23 cellular contexts compared by ENCODE assay signal in the genomic region with DNA sequence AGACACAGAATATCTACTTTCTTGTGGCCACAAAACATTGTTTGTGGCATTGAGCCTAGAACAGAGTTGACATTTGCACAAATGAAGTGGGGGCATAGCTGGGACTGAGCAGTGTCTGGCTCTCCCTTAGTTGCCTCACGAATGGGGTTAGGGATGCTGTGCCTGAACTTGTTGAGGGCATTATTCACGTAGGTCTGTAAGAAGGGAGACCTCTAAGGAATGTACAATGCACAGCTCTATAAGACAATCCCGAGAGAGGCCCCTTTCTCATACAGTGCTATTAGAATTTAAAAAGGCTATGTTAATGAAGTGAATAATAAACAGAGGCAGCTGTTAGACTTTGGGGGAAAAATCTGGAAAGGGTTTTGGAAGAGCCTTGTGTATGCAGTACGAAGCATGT.
"Had no signal": no experiment of that assay in that cellular context is flagged by ENCODE, and none has a peak within 500 bp of the region (broad histone marks: within the 10 kb centered on the region; RNA-seq: fewer than 3 reads in every experiment).

No MANE protein-coding gene starts in this region.

- ATAC-seq: esophagus mucosa, gastrocnemius medialis, heart right ventricle, left cardiac atrium, left lung, left ventricle myocardium superior, lower lobe of right lung had no signal

- DNase-seq: cerebellar nuclear complex; colonic mucosa; cortex of kidney; dermis blood vessel endothelial cell; dorsolateral prefrontal cortex; effector CD4-positive, alpha-beta T cell; effector memory CD4-positive, alpha-beta T cell; erythroblast; esophagus squamous epithelium; foreskin fibroblast; foreskin melanocyte; gastrocnemius medialis; glutamatergic neuron; head of caudate nucleus; heart right ventricle; hippocampal formation; left cardiac atrium; left lung; left ventricle myocardium superior; lower lobe of right lung; mesenchymal stem cell; midbrain had no signal

- H3K4me3 ChIP-seq: colonic mucosa, dorsolateral prefrontal cortex, esophagus squamous epithelium, gastrocnemius medialis, heart right ventricle, left lung, lower lobe of right lung had no signal
